Comparison of ENCODE assay signal across 16 cellular contexts in the genomic region with DNA sequence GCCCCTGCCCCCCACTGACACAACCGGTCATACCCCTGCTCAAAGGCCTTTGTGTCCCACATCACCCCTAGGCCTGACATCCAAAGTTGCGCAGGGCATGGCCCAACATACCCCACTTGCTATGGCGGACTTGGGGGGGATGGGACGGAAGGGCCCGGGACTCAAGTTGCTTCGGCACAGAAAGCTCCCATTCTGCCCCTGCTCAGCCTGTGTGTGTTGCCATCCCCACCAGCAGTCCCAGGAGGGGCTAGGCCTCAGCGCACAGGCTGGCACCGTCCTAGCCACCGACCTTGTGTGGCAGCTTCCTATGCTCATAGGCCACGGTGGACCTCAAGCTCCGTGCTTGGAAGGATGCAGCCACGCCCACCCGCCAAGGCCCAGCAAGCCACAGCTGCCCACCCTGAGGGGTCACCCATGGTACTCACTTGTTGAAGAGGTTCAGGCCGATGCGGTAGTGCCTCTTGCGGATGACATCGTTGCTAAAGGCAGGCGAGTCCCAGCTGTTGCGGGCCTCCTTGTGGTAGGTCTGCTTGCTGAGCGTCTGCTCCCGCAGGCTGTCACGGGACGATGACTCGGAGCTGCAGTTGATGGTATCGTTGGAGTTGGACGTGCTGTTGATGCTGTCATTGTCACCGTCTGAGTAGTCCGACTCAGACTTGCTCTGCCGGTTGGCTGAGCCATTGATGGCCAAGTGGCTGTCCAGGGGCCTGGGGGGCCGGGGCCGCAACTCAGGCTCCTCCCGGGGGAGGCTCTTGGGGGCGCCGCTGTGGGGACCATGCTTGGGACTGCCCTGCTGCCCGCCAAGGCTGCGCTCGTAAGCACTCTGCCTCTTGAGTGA.
DNase-seq lines count a peak whose midpoint lies in the region; ATAC-seq lines count a peak whose summit lies in the region.
"Had no signal": no experiment of that assay in that cellular context is flagged by ENCODE, and none has a peak within 500 bp of the region (broad histone marks: within the 10 kb centered on the region; RNA-seq: fewer than 3 reads in every experiment).

No MANE protein-coding gene starts in this region.

- H3K27me3 ChIP-seq in H7 (ENCODE audit: control insufficient read depth, insufficient read depth, low read length) (no peaks in the 10 kb centered on the region), stomach smooth muscle (ENCODE audit: control insufficient read depth in 1 of 2, insufficient read depth in 2 of 2, low read length in 2 of 2) (no peaks in the 10 kb centered on the region)

- no peak for ATAC-seq in activated T-helper 17 cell treated with anti-CD3 and anti-CD28 coated beads, Interleukin-2, amount 50 U/mL, for 72 hours (replicated peaks)
- ATAC-seq: HCT116; naive thymus-derived CD4-positive, alpha-beta T cell; PC-3 had no signal

- intact Hi-C loops in posterior cingulate gyrus (cut with DNase I): loop anchor here (10.0 kb wide), 1 partner anchor 50 kb away; no protein-coding TSS in a partner anchor

- H3K4me3 ChIP-seq in H7 (ENCODE audit: insufficient read depth, low read depth, low read length) (no peak overlapping the region), stomach smooth muscle (ENCODE audit: low read length in 2 of 2) (peak overlapping the region in 1 of 2 donors; percentile 49)

- no peak overlapping the region for H3K4me3 Mint-ChIP-seq in activated T-helper 17 cell treated with anti-CD3 and anti-CD28 coated beads, Interleukin-2, amount 50 U/mL, for 72 hours
- H3K4me3 Mint-ChIP-seq: activated naive CD8-positive, alpha-beta T cell; naive thymus-derived CD4-positive, alpha-beta T cell had no signal

- H3K36me3 ChIP-seq in H7 (replicated peaks; ENCODE audit: control insufficient read depth, insufficient read depth, low read length) (no peaks in the 10 kb centered on the region; the same call in none of the 2 replicates), stomach smooth muscle (ENCODE audit: control insufficient read depth in 2 of 2, insufficient read depth in 2 of 2, low read length in 2 of 2) (peaks cover 9 to 13% of the 10 kb centered on the region in 2 donors)

- peaks cover 79% of the 10 kb centered on the region for H3K4me1 ChIP-seq in stomach smooth muscle (ENCODE audit: control insufficient read depth, insufficient read depth, low read length)

- H3K27ac Mint-ChIP-seq in activated T-helper 17 cell treated with anti-CD3 and anti-CD28 coated beads, Interleukin-2, amount 50 U/mL, for 72 hours: peak overlapping the region; percentile 30
- H3K27ac Mint-ChIP-seq: activated naive CD8-positive, alpha-beta T cell had no signal

- H3K9ac ChIP-seq in stomach smooth muscle (ENCODE audit: low read length in 2 of 2): no peak overlapping the region

- H3K36me3 Mint-ChIP-seq in activated T-helper 17 cell treated with anti-CD3 and anti-CD28 coated beads, Interleukin-2, amount 50 U/mL, for 72 hours (ENCODE audit: low read depth): peaks cover 40% of the 10 kb centered on the region

- peak overlapping the region; percentile 6 for H3K27ac ChIP-seq in stomach smooth muscle (ENCODE audit: low read length)

- H3K9me3 Mint-ChIP-seq in activated T-helper 17 cell treated with anti-CD3 and anti-CD28 coated beads, Interleukin-2, amount 50 U/mL, for 72 hours: no peaks in the 10 kb centered on the region
- H3K9me3 Mint-ChIP-seq: naive thymus-derived CD4-positive, alpha-beta T cell had no signal

- H3K27me3 Mint-ChIP-seq in activated T-helper 17 cell treated with anti-CD3 and anti-CD28 coated beads, Interleukin-2, amount 50 U/mL, for 72 hours: no peaks in the 10 kb centered on the region
- H3K27me3 Mint-ChIP-seq: activated naive CD8-positive, alpha-beta T cell; naive thymus-derived CD4-positive, alpha-beta T cell had no signal

- peaks cover under 1% of the 10 kb centered on the region for H3K4me1 Mint-ChIP-seq in activated T-helper 17 cell treated with anti-CD3 and anti-CD28 coated beads, Interleukin-2, amount 50 U/mL, for 72 hours

- DNase-seq in H7: peak; percentile 70
- peak; percentile 91 for DNase-seq in islet precursor cell
- no peak for DNase-seq in posterior cingulate gyrus
- DNase-seq in NCI-H2081 treated with DMSO at 0.1 percent for 48 hours (lab: John Stamatoyannopoulos, UW): no peak
- no peak for DNase-seq in UCSD-AML1 (lab: John Stamatoyannopoulos, UW; ENCODE audit: unreplicated experiment)
- DNase-seq: activated CD4-positive, alpha-beta T cell treated with anti-CD3 and anti-CD28 coated beads for 1 hour; KG1; naive thymus-derived CD4-positive, alpha-beta T cell; NCI-H1417; NCI-H446 treated with DMSO at 0.1 percent for 48 hours; PC-3; stimulated activated CD4-positive, alpha-beta T cell treated with anti-CD3 and anti-CD28 coated beads, Interleukin-4, amount 100 ng/mL, for 24 hours had no signal

- H3K9me3 ChIP-seq in stomach smooth muscle (ENCODE audit: control insufficient read depth in 2 of 2, low read length in 2 of 2): no peaks in the 10 kb centered on the region

Comparison
In these comparisons a context has a peak if more than half of its experiments do, and no peak if none do; other contexts are left out.
1. DNase-seq: peak in H7 (single experiment) and islet precursor cell (single experiment); none in posterior cingulate gyrus (0 of 10), NCI-H2081 treated with DMSO at 0.1 percent for 48 hours (single experiment) and UCSD-AML1 (single experiment).